Comparison of ENCODE assay signal across 22 cellular contexts in genomic region chr12:71602745-71603577, GRCh38.
DNase-seq lines count a peak whose midpoint lies in the region; ATAC-seq and TF ChIP-seq lines count a peak whose summit lies in the region.
"Had no signal": no experiment of that assay in that cellular context is flagged by ENCODE, and none has a peak within 500 bp of the region (broad histone marks: within the 10 kb centered on the region; RNA-seq: fewer than 3 reads in every experiment).

No MANE protein-coding gene starts in this region.

- no peak for TF ChIP-seq EP300 in SK-N-SH (IDR thresholded peaks at IDR 0.05; ENCODE audit: borderline replicate concordance in 1 of 2, low read depth in 1 of 2, low read length in 1 of 2)

- WGBS in SK-N-SH (ENCODE audit: low lambda C conversion rate), result 95% methylated on average over 10 of the region's 10 CpGs

- peak; percentile 15; the same call in 2 of the 3 replicates for ATAC-seq in SK-N-SH treated with all-trans-retinoic acid at 6 μM for 48 hours
- peak; percentile 68 for ATAC-seq in sciatic nerve
- no peak for ATAC-seq in GM21717 (IDR thresholded peaks at IDR 0.05; ENCODE audit: unreplicated experiment)
- ATAC-seq: upper lobe of right lung had no signal

- POLR2A ChIA-PET in SK-N-SH (lab: Yijun Ruan, JAX), result no interaction called here

- no peak for DNase-seq in SK-N-SH
- peak; percentile 11 for DNase-seq in NB4 (ENCODE audit: low read depth)
- peak; percentile 13 for DNase-seq in globus pallidus (ENCODE audit: low spot score)
- DNase-seq in sciatic nerve (ENCODE audit: low spot score), result no peak
- no peak for DNase-seq in progenitor cell of endocrine pancreas (ENCODE audit: low spot score, unreplicated experiment)
- no peak for DNase-seq in colonic mucosa
- DNase-seq: 8988T; activated CD4-positive, alpha-beta T cell treated with anti-CD3 and anti-CD28 coated beads, Interleukin-2, amount 10 ng/mL, durations not matched to agents 24 days and 14 days; activated gamma-delta T cell; adrenal gland; COR-L47; NCI-H1417; NCI-H524; posterior cingulate gyrus; SHP77; small intestine; upper lobe of right lung had no signal

- no peak overlapping the region for H3K27ac ChIP-seq in SK-N-SH (ENCODE audit: low read depth in 2 of 2, low read length in 1 of 2)
- H3K27ac ChIP-seq in colonic mucosa, result no peak overlapping the region
- H3K27ac ChIP-seq: adrenal gland, upper lobe of right lung had no signal

- no peaks in the 10 kb centered on the region for H3K9me3 Mint-ChIP-seq in progenitor cell of endocrine pancreas (ENCODE audit: low read depth)
- H3K9me3 Mint-ChIP-seq: nephron had no signal

- H3K79me2 ChIP-seq in SK-N-SH (ENCODE audit: insufficient read depth), result no peaks in the 10 kb centered on the region

- H3K9me3 ChIP-seq in SK-N-SH, result no peaks in the 10 kb centered on the region
- no peaks in the 10 kb centered on the region for H3K9me3 ChIP-seq in colonic mucosa
- H3K9me3 ChIP-seq: adrenal gland, upper lobe of right lung had no signal

- no peak overlapping the region for H3K9ac ChIP-seq in SK-N-SH
- no peak overlapping the region for H3K9ac ChIP-seq in colonic mucosa (ENCODE audit: low read depth in 2 of 2, low read length in 2 of 2)

- H3K4me2 ChIP-seq in SK-N-SH, result no peak overlapping the region

- CTCF ChIA-PET in SK-N-SH (lab: Yijun Ruan, JAX), result interaction anchor here (0.9 to 1.1 kb wide), 2 partner anchors 24 to 34 kb away, joined by 3 to 4 read pairs; no protein-coding TSS in a partner anchor

- H3F3A ChIP-seq in SK-N-SH (replicated peaks; ENCODE audit: insufficient read depth), result no peaks in the 10 kb centered on the region

- no peaks in the 10 kb centered on the region for H3K9me2 ChIP-seq in SK-N-SH

- H3K4me1 ChIP-seq in SK-N-SH (ENCODE audit: control insufficient read depth in 1 of 2, insufficient read depth in 2 of 2, low read depth in 1 of 2, low read length in 1 of 2) (no peaks in the 10 kb centered on the region; a peak in 1 of 4 replicates), colonic mucosa (no peaks in the 10 kb centered on the region)
- H3K4me1 ChIP-seq: adrenal gland, upper lobe of right lung had no signal

- intact Hi-C loops in sciatic nerve (cut with DNase I) (no loop called here), colonic mucosa (cut with DNase I) (no loop called here)

- H3K4me3 ChIP-seq in SK-N-SH (ENCODE audit: low read depth in 2 of 2, low read length in 1 of 2), result no peak overlapping the region
- no peak overlapping the region for H3K4me3 ChIP-seq in NB4 (ENCODE audit: low read depth, low read length)
- no peak overlapping the region for H3K4me3 ChIP-seq in colonic mucosa
- H3K4me3 ChIP-seq: adrenal gland, upper lobe of right lung had no signal

- no peak overlapping the region for H3K4me3 Mint-ChIP-seq in progenitor cell of endocrine pancreas (ENCODE audit: low read depth)
- H3K4me3 Mint-ChIP-seq: activated CD4-positive, alpha-beta T cell treated with anti-CD3 and anti-CD28 coated beads, Interleukin-2, amount 10 ng/mL, durations not matched to agents 24 days and 14 days; dendritic cell treated with granulocyte-macrophage colony-stimulating factor and Interleukin-4, amounts not matched to agents 40 ng/mL and 50 ng/mL, for 4 days; nephron; T-helper 1 cell treated with Interleukin-12 subunit alpha and Interleukin-12 subunit beta and Interleukin-4 antibody, amounts not matched to agents 30 μg/mL and 1 μg/mL, for 36 hours had no signal

- no peak overlapping the region for H3K27ac Mint-ChIP-seq in progenitor cell of endocrine pancreas
- H3K27ac Mint-ChIP-seq: activated CD4-positive, alpha-beta T cell treated with anti-CD3 and anti-CD28 coated beads, Interleukin-2, amount 10 ng/mL, durations not matched to agents 24 days and 14 days; dendritic cell treated with granulocyte-macrophage colony-stimulating factor and Interleukin-4, amounts not matched to agents 40 ng/mL and 50 ng/mL, for 4 days; nephron; T-helper 1 cell treated with Interleukin-12 subunit alpha and Interleukin-12 subunit beta and Interleukin-4 antibody, amounts not matched to agents 30 μg/mL and 1 μg/mL, for 36 hours had no signal

- H3K4me1 Mint-ChIP-seq in progenitor cell of endocrine pancreas (ENCODE audit: low read depth), result peaks cover 2% of the 10 kb centered on the region
- H3K4me1 Mint-ChIP-seq: activated CD4-positive, alpha-beta T cell treated with anti-CD3 and anti-CD28 coated beads, Interleukin-2, amount 10 ng/mL, durations not matched to agents 24 days and 14 days; nephron had no signal

- peaks cover 12% of the 10 kb centered on the region for H3K27me3 Mint-ChIP-seq in progenitor cell of endocrine pancreas
- H3K27me3 Mint-ChIP-seq: dendritic cell treated with granulocyte-macrophage colony-stimulating factor and Interleukin-4, amounts not matched to agents 40 ng/mL and 50 ng/mL, for 4 days had no signal

- no peaks in the 10 kb centered on the region for H4K20me1 ChIP-seq in SK-N-SH (ENCODE audit: insufficient read depth)

- no peaks in the 10 kb centered on the region for H3K27me3 ChIP-seq in SK-N-SH (ENCODE audit: insufficient read depth)
- no peaks in the 10 kb centered on the region for H3K27me3 ChIP-seq in colonic mucosa
- H3K27me3 ChIP-seq: adrenal gland, upper lobe of right lung had no signal

- TF ChIP-seq POLR2A in NB4 (IDR thresholded peaks at IDR 0.05; ENCODE audit: extremely low read depth, insufficient read length), result no peak

- TF ChIP-seq CTCF in SK-N-SH (IDR thresholded peaks at IDR 0.05) (no peak), NB4 (IDR thresholded peaks at IDR 0.05; ENCODE audit: low read depth, low read length) (no peak), progenitor cell of endocrine pancreas (IDR thresholded peaks at IDR 0.05; ENCODE audit: unreplicated experiment) (no peak), colonic mucosa (IDR thresholded peaks at IDR 0.05) (no peak)

- TF ChIP-seq RAD21 in SK-N-SH (IDR thresholded peaks at IDR 0.05; ENCODE audit: low read length), result no peak

- peaks cover 21 to 24% of the 10 kb centered on the region in 2 experiments for H3K36me3 ChIP-seq in SK-N-SH (replicated peaks in 1 of 2; ENCODE audit: control insufficient read depth in 1 of 2, insufficient read depth in 2 of 2, low read length in 1 of 2)
- H3K36me3 ChIP-seq in colonic mucosa, result no peaks in the 10 kb centered on the region
- H3K36me3 ChIP-seq: adrenal gland had no signal

- H2AFZ ChIP-seq in SK-N-SH (ENCODE audit: low read depth), result no peak overlapping the region

- H3K36me3 Mint-ChIP-seq in progenitor cell of endocrine pancreas (ENCODE audit: insufficient read depth), result peaks cover 21% of the 10 kb centered on the region

TF ChIP-seq in SK-N-SH treated with all-trans-retinoic acid at 6 μM for 48 hours, 23 proteins besides CTCF, POLR2A, EP300 and RAD21 (continues in another document):
- TF ChIP-seq ZNF70 (CRISPR knock-in tag; IDR thresholded peaks at IDR 0.05), result no peak
- TF ChIP-seq TCF4 (CRISPR knock-in tag; IDR thresholded peaks at IDR 0.05; ENCODE audit: borderline replicate concordance), result no peak
- TF ChIP-seq ZC3H10 (CRISPR knock-in tag; IDR thresholded peaks at IDR 0.05), result no peak
- TF ChIP-seq RARB (CRISPR knock-in tag; IDR thresholded peaks at IDR 0.05), result no peak
- no peak for TF ChIP-seq ZFP3 (CRISPR knock-in tag; IDR thresholded peaks at IDR 0.05)
- no peak for TF ChIP-seq ZNF565 (CRISPR knock-in tag; conservative IDR thresholded peaks at IDR 0.05; ENCODE audit: low read depth)
- no peak for TF ChIP-seq ISL1 (CRISPR knock-in tag; IDR thresholded peaks at IDR 0.05)
- no peak for TF ChIP-seq PATZ1 (CRISPR knock-in tag; IDR thresholded peaks at IDR 0.05; ENCODE audit: borderline replicate concordance)
- no peak for TF ChIP-seq ZNF8 (CRISPR knock-in tag; IDR thresholded peaks at IDR 0.05)

TF ChIP-seq in SK-N-SH, 30 proteins besides CTCF, POLR2A, EP300 and RAD21 (continues in another document):
- TF ChIP-seq EZH2phosphoT487 (IDR thresholded peaks at IDR 0.05; ENCODE audit: borderline replicate concordance, low read depth), result no peak
- no peak for TF ChIP-seq ELF1 (IDR thresholded peaks at IDR 0.05)
- no peak for TF ChIP-seq TEAD4 (IDR thresholded peaks at IDR 0.05; ENCODE audit: borderline replicate concordance, insufficient read depth)
- no peak for TF ChIP-seq FOXJ3 (CRISPR knock-in tag; IDR thresholded peaks at IDR 0.05)
- TF ChIP-seq TAF1 (IDR thresholded peaks at IDR 0.05; ENCODE audit: borderline replicate concordance, low read depth, low read length), result no peak
- no peak for TF ChIP-seq REST (IDR thresholded peaks at IDR 0.05; ENCODE audit: low read depth, low read length)
- TF ChIP-seq FOSL2 (IDR thresholded peaks at IDR 0.05; ENCODE audit: borderline replicate concordance, low read depth), result no peak
- TF ChIP-seq MEF2A (IDR thresholded peaks at IDR 0.05; ENCODE audit: borderline replicate concordance, low read depth), result no peak
- TF ChIP-seq MAX (IDR thresholded peaks at IDR 0.05; ENCODE audit: low read depth), result no peak
- no peak for TF ChIP-seq JUND (IDR thresholded peaks at IDR 0.05)
- TF ChIP-seq RXRA (IDR thresholded peaks at IDR 0.05; ENCODE audit: borderline replicate concordance, low read depth), result no peak

Comparison
In these comparisons a context has a peak if more than half of its experiments do, and no peak if none do; other contexts are left out.
1. DNase-seq: peak in NB4 (single experiment) and globus pallidus (single experiment); none in SK-N-SH (single experiment), sciatic nerve (single experiment), progenitor cell of endocrine pancreas (single experiment) and colonic mucosa (single experiment).